ENCODE assay signal across 1 cellular context in the genomic region with DNA sequence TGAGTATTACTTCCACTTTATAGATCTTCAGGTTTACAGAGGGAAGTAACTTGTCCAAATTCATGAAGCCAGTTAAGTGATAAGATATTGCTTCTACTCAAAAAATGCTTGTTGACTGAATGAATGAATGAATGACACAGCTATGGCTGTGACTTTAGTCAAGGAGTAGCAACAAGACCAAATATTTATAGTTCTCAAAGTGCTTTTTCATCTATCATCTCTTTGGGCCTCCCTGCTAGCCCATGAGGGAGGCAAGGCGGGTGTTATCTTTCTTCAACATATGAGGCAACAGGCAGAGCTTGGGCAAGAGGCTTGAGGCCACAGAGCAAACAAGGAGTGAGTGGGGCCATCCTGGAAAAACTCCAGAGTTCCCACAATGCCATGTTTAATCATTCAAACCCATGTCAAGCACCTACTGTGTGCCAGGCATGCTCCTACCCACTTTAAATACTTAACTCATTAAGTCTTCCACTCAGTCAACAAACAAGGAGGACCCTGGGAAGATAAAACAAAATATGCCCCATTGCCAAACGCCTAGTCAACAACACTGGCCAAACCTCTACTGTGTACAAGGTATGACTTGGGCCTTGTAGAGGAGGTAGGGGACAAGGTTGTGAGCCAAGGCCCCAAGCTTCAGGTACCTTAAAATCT.
TF ChIP-seq lines count a peak whose summit lies in the region.

No MANE protein-coding gene starts in this region.

TF ChIP-seq in K562, 482 proteins besides CTCF, POLR2A, EP300 and RAD21 (continued from another document and continues in another):
- TF ChIP-seq, protein P1, sequence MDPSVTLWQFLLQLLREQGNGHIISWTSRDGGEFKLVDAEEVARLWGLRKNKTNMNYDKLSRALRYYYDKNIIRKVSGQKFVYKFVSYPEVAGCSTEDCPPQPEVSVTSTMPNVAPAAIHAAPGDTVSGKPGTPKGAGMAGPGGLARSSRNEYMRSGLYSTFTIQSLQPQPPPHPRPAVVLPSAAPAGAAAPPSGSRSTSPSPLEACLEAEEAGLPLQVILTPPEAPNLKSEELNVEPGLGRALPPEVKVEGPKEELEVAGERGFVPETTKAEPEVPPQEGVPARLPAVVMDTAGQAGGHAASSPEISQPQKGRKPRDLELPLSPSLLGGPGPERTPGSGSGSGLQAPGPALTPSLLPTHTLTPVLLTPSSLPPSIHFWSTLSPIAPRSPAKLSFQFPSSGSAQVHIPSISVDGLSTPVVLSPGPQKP (CRISPR knock-in tag; IDR thresholded peaks at IDR 0.05), result no peak
- TF ChIP-seq GABPB1 (CRISPR knock-in tag; IDR thresholded peaks at IDR 0.05), result no peak
- TF ChIP-seq, protein P2, sequence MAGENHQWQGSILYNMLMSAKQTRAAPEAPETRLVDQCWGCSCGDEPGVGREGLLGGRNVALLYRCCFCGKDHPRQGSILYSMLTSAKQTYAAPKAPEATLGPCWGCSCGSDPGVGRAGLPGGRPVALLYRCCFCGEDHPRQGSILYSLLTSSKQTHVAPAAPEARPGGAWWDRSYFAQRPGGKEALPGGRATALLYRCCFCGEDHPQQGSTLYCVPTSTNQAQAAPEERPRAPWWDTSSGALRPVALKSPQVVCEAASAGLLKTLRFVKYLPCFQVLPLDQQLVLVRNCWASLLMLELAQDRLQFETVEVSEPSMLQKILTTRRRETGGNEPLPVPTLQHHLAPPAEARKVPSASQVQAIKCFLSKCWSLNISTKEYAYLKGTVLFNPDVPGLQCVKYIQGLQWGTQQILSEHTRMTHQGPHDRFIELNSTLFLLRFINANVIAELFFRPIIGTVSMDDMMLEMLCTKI (IDR thresholded peaks at IDR 0.05; ENCODE audit: partially characterized antibody), result no peak
- no peak for TF ChIP-seq GTF2E2 (tag; IDR thresholded peaks at IDR 0.05)
- peak; percentile 90 for TF ChIP-seq SMARCE1 (IDR thresholded peaks at IDR 0.05)
- TF ChIP-seq, protein P3, sequence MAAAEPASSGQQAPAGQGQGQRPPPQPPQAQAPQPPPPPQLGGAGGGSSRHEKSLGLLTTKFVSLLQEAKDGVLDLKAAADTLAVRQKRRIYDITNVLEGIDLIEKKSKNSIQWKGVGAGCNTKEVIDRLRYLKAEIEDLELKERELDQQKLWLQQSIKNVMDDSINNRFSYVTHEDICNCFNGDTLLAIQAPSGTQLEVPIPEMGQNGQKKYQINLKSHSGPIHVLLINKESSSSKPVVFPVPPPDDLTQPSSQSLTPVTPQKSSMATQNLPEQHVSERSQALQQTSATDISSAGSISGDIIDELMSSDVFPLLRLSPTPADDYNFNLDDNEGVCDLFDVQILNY (CRISPR knock-in tag; IDR thresholded peaks at IDR 0.05), result no peak
- TF ChIP-seq, protein P4, sequence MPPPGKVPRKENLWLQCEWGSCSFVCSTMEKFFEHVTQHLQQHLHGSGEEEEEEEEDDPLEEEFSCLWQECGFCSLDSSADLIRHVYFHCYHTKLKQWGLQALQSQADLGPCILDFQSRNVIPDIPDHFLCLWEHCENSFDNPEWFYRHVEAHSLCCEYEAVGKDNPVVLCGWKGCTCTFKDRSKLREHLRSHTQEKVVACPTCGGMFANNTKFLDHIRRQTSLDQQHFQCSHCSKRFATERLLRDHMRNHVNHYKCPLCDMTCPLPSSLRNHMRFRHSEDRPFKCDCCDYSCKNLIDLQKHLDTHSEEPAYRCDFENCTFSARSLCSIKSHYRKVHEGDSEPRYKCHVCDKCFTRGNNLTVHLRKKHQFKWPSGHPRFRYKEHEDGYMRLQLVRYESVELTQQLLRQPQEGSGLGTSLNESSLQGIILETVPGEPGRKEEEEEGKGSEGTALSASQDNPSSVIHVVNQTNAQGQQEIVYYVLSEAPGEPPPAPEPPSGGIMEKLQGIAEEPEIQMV (tag; conservative IDR thresholded peaks at IDR 0.05; ENCODE audit: low read depth), result no peak; the same call in 1 of the 2 replicates
- TF ChIP-seq, protein P5, sequence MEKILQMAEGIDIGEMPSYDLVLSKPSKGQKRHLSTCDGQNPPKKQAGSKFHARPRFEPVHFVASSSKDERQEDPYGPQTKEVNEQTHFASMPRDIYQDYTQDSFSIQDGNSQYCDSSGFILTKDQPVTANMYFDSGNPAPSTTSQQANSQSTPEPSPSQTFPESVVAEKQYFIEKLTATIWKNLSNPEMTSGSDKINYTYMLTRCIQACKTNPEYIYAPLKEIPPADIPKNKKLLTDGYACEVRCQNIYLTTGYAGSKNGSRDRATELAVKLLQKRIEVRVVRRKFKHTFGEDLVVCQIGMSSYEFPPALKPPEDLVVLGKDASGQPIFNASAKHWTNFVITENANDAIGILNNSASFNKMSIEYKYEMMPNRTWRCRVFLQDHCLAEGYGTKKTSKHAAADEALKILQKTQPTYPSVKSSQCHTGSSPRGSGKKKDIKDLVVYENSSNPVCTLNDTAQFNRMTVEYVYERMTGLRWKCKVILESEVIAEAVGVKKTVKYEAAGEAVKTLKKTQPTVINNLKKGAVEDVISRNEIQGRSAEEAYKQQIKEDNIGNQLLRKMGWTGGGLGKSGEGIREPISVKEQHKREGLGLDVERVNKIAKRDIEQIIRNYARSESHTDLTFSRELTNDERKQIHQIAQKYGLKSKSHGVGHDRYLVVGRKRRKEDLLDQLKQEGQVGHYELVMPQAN (IDR thresholded peaks at IDR 0.05; ENCODE audit: borderline replicate concordance), result no peak
- no peak for TF ChIP-seq CREBBP (IDR thresholded peaks at IDR 0.05; ENCODE audit: low read depth, low read length)
- TF ChIP-seq NFYB (IDR thresholded peaks at IDR 0.05; ENCODE audit: extremely low read depth, insufficient read length), result no peak
- TF ChIP-seq, protein P6, sequence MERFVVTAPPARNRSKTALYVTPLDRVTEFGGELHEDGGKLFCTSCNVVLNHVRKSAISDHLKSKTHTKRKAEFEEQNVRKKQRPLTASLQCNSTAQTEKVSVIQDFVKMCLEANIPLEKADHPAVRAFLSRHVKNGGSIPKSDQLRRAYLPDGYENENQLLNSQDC (CRISPR knock-in tag; IDR thresholded peaks at IDR 0.05), result no peak
- TF ChIP-seq DIDO1 (tag; IDR thresholded peaks at IDR 0.05; ENCODE audit: low read depth), result no peak
- TF ChIP-seq, protein P7, sequence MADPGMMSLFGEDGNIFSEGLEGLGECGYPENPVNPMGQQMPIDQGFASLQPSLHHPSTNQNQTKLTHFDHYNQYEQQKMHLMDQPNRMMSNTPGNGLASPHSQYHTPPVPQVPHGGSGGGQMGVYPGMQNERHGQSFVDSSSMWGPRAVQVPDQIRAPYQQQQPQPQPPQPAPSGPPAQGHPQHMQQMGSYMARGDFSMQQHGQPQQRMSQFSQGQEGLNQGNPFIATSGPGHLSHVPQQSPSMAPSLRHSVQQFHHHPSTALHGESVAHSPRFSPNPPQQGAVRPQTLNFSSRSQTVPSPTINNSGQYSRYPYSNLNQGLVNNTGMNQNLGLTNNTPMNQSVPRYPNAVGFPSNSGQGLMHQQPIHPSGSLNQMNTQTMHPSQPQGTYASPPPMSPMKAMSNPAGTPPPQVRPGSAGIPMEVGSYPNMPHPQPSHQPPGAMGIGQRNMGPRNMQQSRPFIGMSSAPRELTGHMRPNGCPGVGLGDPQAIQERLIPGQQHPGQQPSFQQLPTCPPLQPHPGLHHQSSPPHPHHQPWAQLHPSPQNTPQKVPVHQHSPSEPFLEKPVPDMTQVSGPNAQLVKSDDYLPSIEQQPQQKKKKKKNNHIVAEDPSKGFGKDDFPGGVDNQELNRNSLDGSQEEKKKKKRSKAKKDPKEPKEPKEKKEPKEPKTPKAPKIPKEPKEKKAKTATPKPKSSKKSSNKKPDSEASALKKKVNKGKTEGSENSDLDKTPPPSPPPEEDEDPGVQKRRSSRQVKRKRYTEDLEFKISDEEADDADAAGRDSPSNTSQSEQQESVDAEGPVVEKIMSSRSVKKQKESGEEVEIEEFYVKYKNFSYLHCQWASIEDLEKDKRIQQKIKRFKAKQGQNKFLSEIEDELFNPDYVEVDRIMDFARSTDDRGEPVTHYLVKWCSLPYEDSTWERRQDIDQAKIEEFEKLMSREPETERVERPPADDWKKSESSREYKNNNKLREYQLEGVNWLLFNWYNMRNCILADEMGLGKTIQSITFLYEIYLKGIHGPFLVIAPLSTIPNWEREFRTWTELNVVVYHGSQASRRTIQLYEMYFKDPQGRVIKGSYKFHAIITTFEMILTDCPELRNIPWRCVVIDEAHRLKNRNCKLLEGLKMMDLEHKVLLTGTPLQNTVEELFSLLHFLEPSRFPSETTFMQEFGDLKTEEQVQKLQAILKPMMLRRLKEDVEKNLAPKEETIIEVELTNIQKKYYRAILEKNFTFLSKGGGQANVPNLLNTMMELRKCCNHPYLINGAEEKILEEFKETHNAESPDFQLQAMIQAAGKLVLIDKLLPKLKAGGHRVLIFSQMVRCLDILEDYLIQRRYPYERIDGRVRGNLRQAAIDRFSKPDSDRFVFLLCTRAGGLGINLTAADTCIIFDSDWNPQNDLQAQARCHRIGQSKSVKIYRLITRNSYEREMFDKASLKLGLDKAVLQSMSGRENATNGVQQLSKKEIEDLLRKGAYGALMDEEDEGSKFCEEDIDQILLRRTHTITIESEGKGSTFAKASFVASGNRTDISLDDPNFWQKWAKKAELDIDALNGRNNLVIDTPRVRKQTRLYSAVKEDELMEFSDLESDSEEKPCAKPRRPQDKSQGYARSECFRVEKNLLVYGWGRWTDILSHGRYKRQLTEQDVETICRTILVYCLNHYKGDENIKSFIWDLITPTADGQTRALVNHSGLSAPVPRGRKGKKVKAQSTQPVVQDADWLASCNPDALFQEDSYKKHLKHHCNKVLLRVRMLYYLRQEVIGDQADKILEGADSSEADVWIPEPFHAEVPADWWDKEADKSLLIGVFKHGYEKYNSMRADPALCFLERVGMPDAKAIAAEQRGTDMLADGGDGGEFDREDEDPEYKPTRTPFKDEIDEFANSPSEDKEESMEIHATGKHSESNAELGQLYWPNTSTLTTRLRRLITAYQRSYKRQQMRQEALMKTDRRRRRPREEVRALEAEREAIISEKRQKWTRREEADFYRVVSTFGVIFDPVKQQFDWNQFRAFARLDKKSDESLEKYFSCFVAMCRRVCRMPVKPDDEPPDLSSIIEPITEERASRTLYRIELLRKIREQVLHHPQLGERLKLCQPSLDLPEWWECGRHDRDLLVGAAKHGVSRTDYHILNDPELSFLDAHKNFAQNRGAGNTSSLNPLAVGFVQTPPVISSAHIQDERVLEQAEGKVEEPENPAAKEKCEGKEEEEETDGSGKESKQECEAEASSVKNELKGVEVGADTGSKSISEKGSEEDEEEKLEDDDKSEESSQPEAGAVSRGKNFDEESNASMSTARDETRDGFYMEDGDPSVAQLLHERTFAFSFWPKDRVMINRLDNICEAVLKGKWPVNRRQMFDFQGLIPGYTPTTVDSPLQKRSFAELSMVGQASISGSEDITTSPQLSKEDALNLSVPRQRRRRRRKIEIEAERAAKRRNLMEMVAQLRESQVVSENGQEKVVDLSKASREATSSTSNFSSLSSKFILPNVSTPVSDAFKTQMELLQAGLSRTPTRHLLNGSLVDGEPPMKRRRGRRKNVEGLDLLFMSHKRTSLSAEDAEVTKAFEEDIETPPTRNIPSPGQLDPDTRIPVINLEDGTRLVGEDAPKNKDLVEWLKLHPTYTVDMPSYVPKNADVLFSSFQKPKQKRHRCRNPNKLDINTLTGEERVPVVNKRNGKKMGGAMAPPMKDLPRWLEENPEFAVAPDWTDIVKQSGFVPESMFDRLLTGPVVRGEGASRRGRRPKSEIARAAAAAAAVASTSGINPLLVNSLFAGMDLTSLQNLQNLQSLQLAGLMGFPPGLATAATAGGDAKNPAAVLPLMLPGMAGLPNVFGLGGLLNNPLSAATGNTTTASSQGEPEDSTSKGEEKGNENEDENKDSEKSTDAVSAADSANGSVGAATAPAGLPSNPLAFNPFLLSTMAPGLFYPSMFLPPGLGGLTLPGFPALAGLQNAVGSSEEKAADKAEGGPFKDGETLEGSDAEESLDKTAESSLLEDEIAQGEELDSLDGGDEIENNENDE (IDR thresholded peaks at IDR 0.05; ENCODE audit: low read depth, low read length), result no peak
- no peak for TF ChIP-seq MCM7 (IDR thresholded peaks at IDR 0.05)
- TF ChIP-seq ZNF707 (CRISPR knock-in tag; conservative IDR thresholded peaks at IDR 0.05), result no peak
- TF ChIP-seq ZBED1 (IDR thresholded peaks at IDR 0.05), result no peak
- no peak for TF ChIP-seq HNRNPUL1 (IDR thresholded peaks at IDR 0.05; ENCODE audit: low read length)
- TF ChIP-seq SMAD1 (IDR thresholded peaks at IDR 0.05; ENCODE audit: low read depth, low read length, partially characterized antibody), result no peak
- TF ChIP-seq STAT5A (IDR thresholded peaks at IDR 0.05; ENCODE audit: borderline replicate concordance, low read length), result peak; percentile 84
- peak; percentile 30 for TF ChIP-seq NUFIP1 (IDR thresholded peaks at IDR 0.05; ENCODE audit: partially characterized antibody)
- TF ChIP-seq MTA1 (IDR thresholded peaks at IDR 0.05; ENCODE audit: borderline replicate concordance), result no peak
- peak; percentile 99 for TF ChIP-seq CEBPB (tag; IDR thresholded peaks at IDR 0.05)
- peak; percentile 96 for TF ChIP-seq CBFA2T3 (IDR thresholded peaks at IDR 0.05)
- TF ChIP-seq RBM14 (IDR thresholded peaks at IDR 0.05; ENCODE audit: borderline replicate concordance, insufficient read depth, low read depth, low read length), result no peak
- peak; percentile 84 for TF ChIP-seq HDAC2 (IDR thresholded peaks at IDR 0.05)
- TF ChIP-seq, protein P8, sequence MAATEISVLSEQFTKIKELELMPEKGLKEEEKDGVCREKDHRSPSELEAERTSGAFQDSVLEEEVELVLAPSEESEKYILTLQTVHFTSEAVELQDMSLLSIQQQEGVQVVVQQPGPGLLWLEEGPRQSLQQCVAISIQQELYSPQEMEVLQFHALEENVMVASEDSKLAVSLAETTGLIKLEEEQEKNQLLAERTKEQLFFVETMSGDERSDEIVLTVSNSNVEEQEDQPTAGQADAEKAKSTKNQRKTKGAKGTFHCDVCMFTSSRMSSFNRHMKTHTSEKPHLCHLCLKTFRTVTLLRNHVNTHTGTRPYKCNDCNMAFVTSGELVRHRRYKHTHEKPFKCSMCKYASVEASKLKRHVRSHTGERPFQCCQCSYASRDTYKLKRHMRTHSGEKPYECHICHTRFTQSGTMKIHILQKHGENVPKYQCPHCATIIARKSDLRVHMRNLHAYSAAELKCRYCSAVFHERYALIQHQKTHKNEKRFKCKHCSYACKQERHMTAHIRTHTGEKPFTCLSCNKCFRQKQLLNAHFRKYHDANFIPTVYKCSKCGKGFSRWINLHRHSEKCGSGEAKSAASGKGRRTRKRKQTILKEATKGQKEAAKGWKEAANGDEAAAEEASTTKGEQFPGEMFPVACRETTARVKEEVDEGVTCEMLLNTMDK (IDR thresholded peaks at IDR 0.05; ENCODE audit: borderline replicate concordance, insufficient read depth, low read depth, low read length, poor library complexity, severe bottlenecking), result no peak
- TF ChIP-seq, protein P9, sequence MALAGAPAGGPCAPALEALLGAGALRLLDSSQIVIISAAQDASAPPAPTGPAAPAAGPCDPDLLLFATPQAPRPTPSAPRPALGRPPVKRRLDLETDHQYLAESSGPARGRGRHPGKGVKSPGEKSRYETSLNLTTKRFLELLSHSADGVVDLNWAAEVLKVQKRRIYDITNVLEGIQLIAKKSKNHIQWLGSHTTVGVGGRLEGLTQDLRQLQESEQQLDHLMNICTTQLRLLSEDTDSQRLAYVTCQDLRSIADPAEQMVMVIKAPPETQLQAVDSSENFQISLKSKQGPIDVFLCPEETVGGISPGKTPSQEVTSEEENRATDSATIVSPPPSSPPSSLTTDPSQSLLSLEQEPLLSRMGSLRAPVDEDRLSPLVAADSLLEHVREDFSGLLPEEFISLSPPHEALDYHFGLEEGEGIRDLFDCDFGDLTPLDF (CRISPR knock-in tag; IDR thresholded peaks at IDR 0.05), result no peak
- peak; percentile 55; the same call in 1 of the 2 replicates for TF ChIP-seq MEF2A (IDR thresholded peaks at IDR 0.05; ENCODE audit: control insufficient read depth, low read depth, low read length)
- TF ChIP-seq, protein P10, sequence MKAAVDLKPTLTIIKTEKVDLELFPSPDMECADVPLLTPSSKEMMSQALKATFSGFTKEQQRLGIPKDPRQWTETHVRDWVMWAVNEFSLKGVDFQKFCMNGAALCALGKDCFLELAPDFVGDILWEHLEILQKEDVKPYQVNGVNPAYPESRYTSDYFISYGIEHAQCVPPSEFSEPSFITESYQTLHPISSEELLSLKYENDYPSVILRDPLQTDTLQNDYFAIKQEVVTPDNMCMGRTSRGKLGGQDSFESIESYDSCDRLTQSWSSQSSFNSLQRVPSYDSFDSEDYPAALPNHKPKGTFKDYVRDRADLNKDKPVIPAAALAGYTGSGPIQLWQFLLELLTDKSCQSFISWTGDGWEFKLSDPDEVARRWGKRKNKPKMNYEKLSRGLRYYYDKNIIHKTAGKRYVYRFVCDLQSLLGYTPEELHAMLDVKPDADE (conservative IDR thresholded peaks at IDR 0.05; ENCODE audit: control insufficient read depth, low read depth, low read length), result no peak
